8 cellular contexts compared by ENCODE assay signal in the genomic region with DNA sequence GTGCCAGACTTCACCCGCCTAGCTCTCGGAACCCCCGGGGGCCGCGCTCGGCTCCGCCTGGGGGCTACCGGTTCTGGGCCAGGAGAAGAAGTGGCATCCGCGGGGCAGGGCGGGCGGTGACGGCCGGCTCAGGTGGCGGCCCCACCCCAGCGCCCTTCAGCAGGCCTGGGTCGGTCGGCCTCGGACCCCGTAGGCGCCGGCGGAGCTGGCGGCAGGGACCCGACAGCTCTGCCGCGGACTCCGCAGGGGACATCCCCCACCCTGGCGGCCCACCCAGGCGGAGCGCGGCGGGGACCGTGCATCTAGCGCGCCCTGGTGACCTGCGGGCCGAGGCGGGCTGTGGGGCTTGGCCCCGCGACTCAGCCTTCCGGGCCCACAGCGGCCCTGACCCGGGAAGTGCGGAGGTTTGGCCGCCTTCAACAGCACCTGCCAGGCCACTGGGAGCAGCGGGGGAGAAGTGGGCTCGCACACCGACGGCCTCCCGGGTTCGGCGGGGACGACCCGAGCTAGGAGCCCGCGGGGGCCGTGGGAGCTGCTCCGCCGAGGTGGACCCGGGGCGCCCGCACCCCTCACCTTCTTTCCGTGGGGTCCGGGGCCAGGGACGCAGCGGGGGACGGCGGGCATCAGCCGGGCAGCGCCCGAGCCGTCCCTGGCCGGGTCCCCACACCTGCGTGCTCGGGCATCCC.
DNase-seq lines count a peak whose midpoint lies in the region; ATAC-seq, FAIRE-seq and TF ChIP-seq lines count a peak whose summit lies in the region.

No MANE protein-coding gene starts in this region.

- 85% methylated on average over 4 of the region's 76 CpGs for WGBS in K562 (ENCODE audit: insufficient coverage, low coverage, missing lambda C conversion rate)
- 3% methylated on average over 8 of the region's 76 CpGs for WGBS in suprapubic skin

- TF ChIP-seq POLR2A in K562 (conservative IDR thresholded peaks at IDR 0.05) (no peak), suprapubic skin (IDR thresholded peaks at IDR 0.05) (no peak)

- H3K36me3 ChIP-seq in K562 (ENCODE audit: control insufficient read depth, insufficient read depth, low read length) (no peaks in the 10 kb centered on the region), suprapubic skin (no peaks in the 10 kb centered on the region)

- no peak overlapping the region for H3K4me2 ChIP-seq in K562 (ENCODE audit: insufficient read depth, low read length)

- FAIRE-seq in K562 (lab: Jason Lieb, UNC), result no peak

- no peak for TF ChIP-seq CTCF in K562 (IDR thresholded peaks at IDR 0.05 in 2 of 3, conservative IDR thresholded peaks at IDR 0.05 in 1 of 3; ENCODE audit: insufficient read depth in 2 of 3, low read depth in 1 of 3, low read length in 3 of 3)
- no peak for TF ChIP-seq CTCF in suprapubic skin (IDR thresholded peaks at IDR 0.05)

- H3K27me3 ChIP-seq in K562 (ENCODE audit: control insufficient read depth in 2 of 2, insufficient read depth in 2 of 2, low read length in 2 of 2) (no peaks in the 10 kb centered on the region), layer of hippocampus (ENCODE audit: control insufficient read depth, insufficient read depth, low read length) (no peaks in the 10 kb centered on the region), suprapubic skin (peaks cover 3% of the 10 kb centered on the region)

- H3K27ac ChIP-seq in K562 (ENCODE audit: extremely low read depth, low read depth, low read length) (no peak overlapping the region), layer of hippocampus (ENCODE audit: low read depth, low read length) (peak overlapping the region; percentile 52), suprapubic skin (peak overlapping the region; percentile 57)

- H3K9ac ChIP-seq in K562 (ENCODE audit: insufficient read depth in 1 of 2, low read depth in 2 of 2, low read length in 2 of 2), result no peak overlapping the region

- POLR2A ChIA-PET in K562 (lab: Yijun Ruan, JAX), result interaction anchor here (0.6 kb wide), 1 partner anchor 18 kb away, joined by 3 read pairs; no protein-coding TSS in a partner anchor

- H3K36me3 Mint-ChIP-seq in T-helper 1 cell treated with Interleukin-12 subunit alpha and Interleukin-12 subunit beta and Interleukin-4 antibody, amounts not matched to agents 30 μg/mL and 1 μg/mL, for 36 hours (ENCODE audit: low read depth), result peaks cover 6% of the 10 kb centered on the region

- H3K4me1 Mint-ChIP-seq in T-helper 1 cell treated with Interleukin-12 subunit alpha and Interleukin-12 subunit beta and Interleukin-4 antibody, amounts not matched to agents 30 μg/mL and 1 μg/mL, for 36 hours (ENCODE audit: low read depth), result peaks cover 16% of the 10 kb centered on the region

- no peaks in the 10 kb centered on the region for H3K79me2 ChIP-seq in K562 (ENCODE audit: control insufficient read depth, insufficient read depth, low read length)

- peaks cover 50% of the 10 kb centered on the region for H3K27me3 Mint-ChIP-seq in T-helper 1 cell treated with Interleukin-12 subunit alpha and Interleukin-12 subunit beta and Interleukin-4 antibody, amounts not matched to agents 30 μg/mL and 1 μg/mL, for 36 hours (ENCODE audit: low read depth)

- TF ChIP-seq EP300 in K562 (IDR thresholded peaks at IDR 0.05; ENCODE audit: low read length) (no peak), suprapubic skin (IDR thresholded peaks at IDR 0.05) (no peak)

- no peak for DNase-seq in T-helper 1 cell
- DNase-seq in K562 (ENCODE audit: extremely low read depth in 1 of 4, low spot score in 3 of 4), result no peak
- DNase-seq in suprapubic skin (ENCODE audit: low spot score in 2 of 2), result peak in 1 of 2 donors; percentile 65
- DNase-seq in NCI-H2171 (lab: John Stamatoyannopoulos, UW), result no peak

- no TSS peak for BruUV-seq in K562 (replicated peaks; lab: Mats Ljungman, UMichigan)

- peaks cover 5% of the 10 kb centered on the region for H3K9me3 Mint-ChIP-seq in T-helper 1 cell treated with Interleukin-12 subunit alpha and Interleukin-12 subunit beta and Interleukin-4 antibody, amounts not matched to agents 30 μg/mL and 1 μg/mL, for 36 hours

- no peaks in the 10 kb centered on the region for H3K9me1 ChIP-seq in K562 (ENCODE audit: control insufficient read depth, insufficient read depth, low read length)

- H3K4me1 ChIP-seq in K562 (replicated peaks in 1 of 2; ENCODE audit: control insufficient read depth in 2 of 2, insufficient read depth in 2 of 2, low read length in 2 of 2), result peaks cover 16 to 44% of the 10 kb centered on the region in 2 experiments
- peaks cover 45% of the 10 kb centered on the region for H3K4me1 ChIP-seq in suprapubic skin

- H4K20me1 ChIP-seq in K562 (replicated peaks; ENCODE audit: control insufficient read depth, insufficient read depth, low read length), result no peaks in the 10 kb centered on the region

- ATAC-seq in K562 (no peak), HG03097 (IDR thresholded peaks at IDR 0.05; ENCODE audit: low FRiP score, unreplicated experiment) (no peak), HG03139 (IDR thresholded peaks at IDR 0.05; ENCODE audit: unreplicated experiment) (no peak)

- H3K9me3 ChIP-seq in K562 (replicated peaks; ENCODE audit: control insufficient read depth, insufficient read depth, low read depth, low read length) (no peaks in the 10 kb centered on the region), suprapubic skin (no peaks in the 10 kb centered on the region)

- H3K27ac Mint-ChIP-seq in T-helper 1 cell treated with Interleukin-12 subunit alpha and Interleukin-12 subunit beta and Interleukin-4 antibody, amounts not matched to agents 30 μg/mL and 1 μg/mL, for 36 hours, result no peak overlapping the region

- CTCF ChIA-PET in K562 (lab: Yijun Ruan, JAX; ENCODE audit: low intra/inter-chr PET ratio), result no interaction called here

- no peak overlapping the region for H2AFZ ChIP-seq in K562 (ENCODE audit: low read depth, low read length)

- no peak for TF ChIP-seq RAD21 in K562 (CRISPR knock-in tag; conservative IDR thresholded peaks at IDR 0.05 in 1 of 2, IDR thresholded peaks at IDR 0.05 in 1 of 2)

- peak overlapping the region; percentile 92 for H3K4me3 Mint-ChIP-seq in T-helper 1 cell treated with Interleukin-12 subunit alpha and Interleukin-12 subunit beta and Interleukin-4 antibody, amounts not matched to agents 30 μg/mL and 1 μg/mL, for 36 hours

- H3K4me3 ChIP-seq in K562, result no peak overlapping the region
- peak overlapping the region; percentile 57 for H3K4me3 ChIP-seq in suprapubic skin

- intact Hi-C loops in K562 (cut with micrococcal nuclease), result no loop called here

- in situ Hi-C loops in K562 (cut with MboI), result no loop called here

TF ChIP-seq in K562, 482 proteins besides CTCF, POLR2A, EP300 and RAD21:
- TF ChIP-seq ZNF583 (CRISPR knock-in tag; IDR thresholded peaks at IDR 0.05) (no peak), HNRNPL (IDR thresholded peaks at IDR 0.05; ENCODE audit: low read depth, low read length) (peak; percentile 5; the same call in 1 of the 2 replicates)
TF ChIP-seq in K562: peak in this region for 1.
